Comparison of ENCODE assay signal across 9 cellular contexts in genomic region chr19:35846038-35846668, GRCh38. TPM values are rescaled to one million over a fixed set of nuclear protein-coding genes. Genes with fewer than 3 reads are reported as not detected.
A peak's percentile ranks its signal among the peaks of the same experiment; 100 is the strongest.
DNase-seq lines count a peak whose midpoint lies in the region; ATAC-seq and TF ChIP-seq lines count a peak whose summit lies in the region.
"Had no signal": no experiment of that assay in that cellular context is flagged by ENCODE, and none has a peak within 500 bp of the region (broad histone marks: within the 10 kb centered on the region; RNA-seq: fewer than 3 reads in every experiment).

No MANE protein-coding gene starts in this region.

- peak overlapping the region; percentile 60 for H3K4me2 ChIP-seq in mammary epithelial cell (ENCODE audit: insufficient read depth, low read depth, low read length)

- ATAC-seq in natural killer cell (peak in 2 of 3 donors; percentile 34 to 37), heart right ventricle (no peak)

- H3K4me3 ChIP-seq in mammary epithelial cell (replicated peaks in 1 of 3; ENCODE audit: insufficient read depth in 1 of 3, low read depth in 2 of 3, low read length in 3 of 3) (no peak overlapping the region), heart right ventricle (peak overlapping the region in 5 of 10 donors; percentile 13 to 39 (median 22))

- H3K27ac Mint-ChIP-seq in natural killer cell = no peak overlapping the region
- no peak overlapping the region for H3K27ac Mint-ChIP-seq in activated T-helper 2 cell treated with anti-CD3 and anti-CD28 coated beads, Interferon-gamma antibody, Interleukin-2, Interleukin-4, amounts not matched to agents 10 μg/mL and 5 μg/mL and 100 μg/mL, durations not matched to agents 14 hours and 24 hours and 36 hours

- no TSS peak for BruUV-seq in mammary epithelial cell (replicated peaks; lab: Mats Ljungman, UMichigan)

- peak in 1 of 2 donors; percentile 11 for TF ChIP-seq CTCF in mammary epithelial cell (conservative IDR thresholded peaks at IDR 0.05 in 1 of 2, IDR thresholded peaks at IDR 0.05 in 1 of 2; ENCODE audit: extremely low read depth in 1 of 2, insufficient read depth in 1 of 2, low read depth in 1 of 2, low read length in 2 of 2)
- TF ChIP-seq CTCF in natural killer cell (IDR thresholded peaks at IDR 0.05) = no peak
- no peak for TF ChIP-seq CTCF in heart right ventricle (IDR thresholded peaks at IDR 0.05)

- intact Hi-C loops in mammary epithelial cell (cut with micrococcal nuclease) (no loop called here), natural killer cell (cut with micrococcal nuclease) (no loop called here), heart right ventricle (cut with DNase I) (no loop called here)
- intact Hi-C loops in activated T-helper 2 cell treated with anti-CD3 and anti-CD28 coated beads, Interferon-gamma antibody, Interleukin-2, Interleukin-4, amounts not matched to agents 10 μg/mL and 5 μg/mL and 100 μg/mL, durations not matched to agents 14 hours and 24 hours and 36 hours (cut with micrococcal nuclease) = no loop called here

- H3K9ac ChIP-seq in mammary epithelial cell (ENCODE audit: insufficient read depth, low read length) = no peak overlapping the region

- peaks cover 13% of the 10 kb centered on the region for H3K36me3 Mint-ChIP-seq in natural killer cell
- no peaks in the 10 kb centered on the region for H3K36me3 Mint-ChIP-seq in activated T-helper 2 cell treated with anti-CD3 and anti-CD28 coated beads, Interferon-gamma antibody, Interleukin-2, Interleukin-4, amounts not matched to agents 10 μg/mL and 5 μg/mL and 100 μg/mL, durations not matched to agents 14 hours and 24 hours and 36 hours (ENCODE audit: low read depth)

- no peaks in the 10 kb centered on the region for H3K36me3 ChIP-seq in mammary epithelial cell (ENCODE audit: insufficient read depth, low read length)
- H3K36me3 ChIP-seq in heart right ventricle = no peaks in the 10 kb centered on the region

- H3K9me3 Mint-ChIP-seq in natural killer cell = peaks cover 0 to 6% of the 10 kb centered on the region in 2 donors
- no peaks in the 10 kb centered on the region for H3K9me3 Mint-ChIP-seq in activated T-helper 2 cell treated with anti-CD3 and anti-CD28 coated beads, Interferon-gamma antibody, Interleukin-2, Interleukin-4, amounts not matched to agents 10 μg/mL and 5 μg/mL and 100 μg/mL, durations not matched to agents 14 hours and 24 hours and 36 hours

- dilution Hi-C loops in mammary epithelial cell (cut with HindIII; ENCODE audit: low sequenced_read_pairs) = no loop called here

- H2AFZ ChIP-seq in mammary epithelial cell (ENCODE audit: low read depth, low read length) = peak overlapping the region; percentile 31

- H3K27ac ChIP-seq in mammary epithelial cell (ENCODE audit: insufficient read depth, low read depth, low read length) (no peak overlapping the region), heart right ventricle (no peak overlapping the region)

- CTCF ChIA-PET in mammary epithelial cell (lab: Charles Lee; ENCODE audit: low non-redundant PET) = no interaction called here

- peaks cover 18 to 19% of the 10 kb centered on the region in 2 donors for H3K4me1 Mint-ChIP-seq in natural killer cell
- peaks cover 7% of the 10 kb centered on the region for H3K4me1 Mint-ChIP-seq in activated T-helper 2 cell treated with anti-CD3 and anti-CD28 coated beads, Interferon-gamma antibody, Interleukin-2, Interleukin-4, amounts not matched to agents 10 μg/mL and 5 μg/mL and 100 μg/mL, durations not matched to agents 14 hours and 24 hours and 36 hours (ENCODE audit: low read depth)

- H3K4me1 ChIP-seq in mammary epithelial cell (ENCODE audit: insufficient read depth, low read length) (peaks cover 11% of the 10 kb centered on the region), heart right ventricle (peaks cover 6 to 23% (median 12%) of the 10 kb centered on the region in 9 donors)

- in situ Hi-C loops in mammary epithelial cell (cut with MboI; ENCODE audit: low sequenced_read_pairs in 2 of 2) = no loop called here

- peak overlapping the region; percentile 56 for H3K4me3 Mint-ChIP-seq in natural killer cell
- H3K4me3 Mint-ChIP-seq in activated T-helper 2 cell treated with anti-CD3 and anti-CD28 coated beads, Interferon-gamma antibody, Interleukin-2, Interleukin-4, amounts not matched to agents 10 μg/mL and 5 μg/mL and 100 μg/mL, durations not matched to agents 14 hours and 24 hours and 36 hours (ENCODE audit: low read depth) = no peak overlapping the region

- H3K9me3 ChIP-seq in mammary epithelial cell (replicated peaks; ENCODE audit: insufficient read depth, low read length) (no peaks in the 10 kb centered on the region), heart right ventricle (no peaks in the 10 kb centered on the region)

- DNase-seq in ELF-1 (ENCODE audit: low read depth, low spot score) = peak; percentile 30
- DNase-seq in NCI-H2171 (lab: John Stamatoyannopoulos, UW) = peak; percentile 24
- DNase-seq in mammary epithelial cell = no peak
- no peak for DNase-seq in natural killer cell
- DNase-seq in activated T-helper 2 cell treated with anti-CD3 and anti-CD28 coated beads, Interferon-gamma antibody, Interleukin-2, Interleukin-4, amounts not matched to agents 10 μg/mL and 5 μg/mL and 100 μg/mL, durations not matched to agents 14 hours and 24 hours and 36 hours (ENCODE audit: low spot score) = no peak
- DNase-seq in OCI-M2 (lab: John Stamatoyannopoulos, UW; ENCODE audit: unreplicated experiment) = no peak
- DNase-seq in dermis blood vessel endothelial cell = no peak
- no peak for DNase-seq in heart right ventricle
- DNase-seq: effector CD4-positive, alpha-beta T cell had no signal

- H3K27me3 ChIP-seq in mammary epithelial cell (ENCODE audit: insufficient read depth, low read length) (peaks cover 3% of the 10 kb centered on the region), heart right ventricle (peaks cover 26 to 97% (median 93%) of the 10 kb centered on the region in 7 donors)

- no peaks in the 10 kb centered on the region for H3K79me2 ChIP-seq in mammary epithelial cell (ENCODE audit: insufficient read depth, low read length)

- no peaks in the 10 kb centered on the region for H4K20me1 ChIP-seq in mammary epithelial cell (ENCODE audit: insufficient read depth, low read length)

- WGBS in mammary epithelial cell (ENCODE audit: low coverage, missing lambda C conversion rate) = 6% methylated on average over 9 of the region's 26 CpGs
- WGBS in heart right ventricle, 2 donors = 2 to 3% methylated on average over 26 of the region's 26 CpGs

- peaks cover 37 to 56% of the 10 kb centered on the region in 2 donors for H3K27me3 Mint-ChIP-seq in natural killer cell (ENCODE audit: low read depth in 2 of 2)
- peaks cover 45% of the 10 kb centered on the region for H3K27me3 Mint-ChIP-seq in activated T-helper 2 cell treated with anti-CD3 and anti-CD28 coated beads, Interferon-gamma antibody, Interleukin-2, Interleukin-4, amounts not matched to agents 10 μg/mL and 5 μg/mL and 100 μg/mL, durations not matched to agents 14 hours and 24 hours and 36 hours (ENCODE audit: low read depth)

RNA-seq across cellular contexts. Expression of gene NPHS1, which starts 6.2 kb away (rescaled TPM):
- total RNA-seq in mammary epithelial cell = not detected
- not detected for polyA plus RNA-seq in mammary epithelial cell
- polyA minus RNA-seq in mammary epithelial cell = not detected
- total RNA-seq in natural killer cell = under 1 TPM in 1 of 3 donors, not detected in 2; 0.93 TPM
- 0.05 TPM in 1 of 2 replicates, not detected in the other for total RNA-seq in activated T-helper 2 cell treated with anti-CD3 and anti-CD28 coated beads, Interferon-gamma antibody, Interleukin-2, Interleukin-4, amounts not matched to agents 10 μg/mL and 5 μg/mL and 100 μg/mL, durations not matched to agents 14 hours and 24 hours and 36 hours
- total RNA-seq in dermis blood vessel endothelial cell = not detected in 2 replicates
- under 1 TPM in 2 of 10 donors, not detected in 8; 0.07 to 0.12 TPM for total RNA-seq in heart right ventricle
- polyA plus RNA-seq in heart right ventricle = not detected

RNA-seq across cellular contexts. Expression of gene KIRREL2, which starts 10.6 kb away (rescaled TPM):
- total RNA-seq in mammary epithelial cell = not detected
- polyA plus RNA-seq in mammary epithelial cell = 0.02 TPM
- not detected for polyA minus RNA-seq in mammary epithelial cell
- total RNA-seq in natural killer cell = under 1 TPM in 1 of 3 donors, not detected in 2; 0.27 TPM
- total RNA-seq in activated T-helper 2 cell treated with anti-CD3 and anti-CD28 coated beads, Interferon-gamma antibody, Interleukin-2, Interleukin-4, amounts not matched to agents 10 μg/mL and 5 μg/mL and 100 μg/mL, durations not matched to agents 14 hours and 24 hours and 36 hours = 0.18 and 0.39 TPM in 2 replicates
- total RNA-seq in dermis blood vessel endothelial cell = not detected in 2 replicates
- under 1 TPM in 2 of 10 donors, not detected in 8; 0.12 to 0.35 TPM for total RNA-seq in heart right ventricle
- polyA plus RNA-seq in heart right ventricle = not detected

RNA-seq across cellular contexts. Expression of gene APLP1, which starts 22.2 kb away (rescaled TPM):
- total RNA-seq in mammary epithelial cell (1 to 10 TPM; 4.8 to 9.5 TPM), natural killer cell (not detected), dermis blood vessel endothelial cell (1.9 and 2.5 TPM in 2 replicates), heart right ventricle (10 to 100 TPM; 13.6 to 63.5 (median 26.0) TPM)
- polyA plus RNA-seq in mammary epithelial cell (4.4 TPM), heart right ventricle (10 to 100 TPM in 1 of 2 donors, 1 to 10 TPM in 1; 2.7 to 24.2 TPM)
- polyA minus RNA-seq in mammary epithelial cell = not detected
- total RNA-seq in activated T-helper 2 cell treated with anti-CD3 and anti-CD28 coated beads, Interferon-gamma antibody, Interleukin-2, Interleukin-4, amounts not matched to agents 10 μg/mL and 5 μg/mL and 100 μg/mL, durations not matched to agents 14 hours and 24 hours and 36 hours = 1.2 and 1.4 TPM in 2 replicates

RNA-seq across cellular contexts. Expression of gene PRODH2, which starts 33.5 kb away (rescaled TPM):
- total RNA-seq in mammary epithelial cell (not detected), natural killer cell (not detected), dermis blood vessel endothelial cell (not detected in 2 replicates), heart right ventricle (not detected)
- polyA plus RNA-seq in mammary epithelial cell (not detected), heart right ventricle (not detected)
- polyA minus RNA-seq in mammary epithelial cell = not detected
- not detected in 2 replicates for total RNA-seq in activated T-helper 2 cell treated with anti-CD3 and anti-CD28 coated beads, Interferon-gamma antibody, Interleukin-2, Interleukin-4, amounts not matched to agents 10 μg/mL and 5 μg/mL and 100 μg/mL, durations not matched to agents 14 hours and 24 hours and 36 hours

RNA-seq across cellular contexts. Expression of gene NFKBID, which starts 54.2 kb away (rescaled TPM):
- total RNA-seq in mammary epithelial cell = 10 to 100 TPM; 10.4 to 11.5 TPM
- polyA plus RNA-seq in mammary epithelial cell = 4.5 TPM
- 15.6 TPM for polyA minus RNA-seq in mammary epithelial cell
- 100 to 1,000 TPM in 2 of 3 donors, 10 to 100 TPM in 1; 90.1 to 220 (median 101) TPM for total RNA-seq in natural killer cell
- 109 and 117 TPM in 2 replicates for total RNA-seq in activated T-helper 2 cell treated with anti-CD3 and anti-CD28 coated beads, Interferon-gamma antibody, Interleukin-2, Interleukin-4, amounts not matched to agents 10 μg/mL and 5 μg/mL and 100 μg/mL, durations not matched to agents 14 hours and 24 hours and 36 hours
- total RNA-seq in dermis blood vessel endothelial cell = 2.7 and 3.2 TPM in 2 replicates
- 1 to 10 TPM in 9 of 10 donors, under 1 TPM in 1; 0.66 to 7.8 (median 3.7) TPM for total RNA-seq in heart right ventricle
- polyA plus RNA-seq in heart right ventricle = 1 to 10 TPM; 2.3 to 4.8 TPM

Comparison
In these comparisons a context has a peak if more than half of its experiments do, and no peak if none do; other contexts are left out.
1. DNase-seq: peak in ELF-1 (single experiment) and NCI-H2171 (single experiment); none in mammary epithelial cell (single experiment), natural killer cell (single experiment), activated T-helper 2 cell treated with anti-CD3 and anti-CD28 coated beads, Interferon-gamma antibody, Interleukin-2, Interleukin-4, amounts not matched to agents 10 μg/mL and 5 μg/mL and 100 μg/mL, durations not matched to agents 14 hours and 24 hours and 36 hours (single experiment), OCI-M2 (single experiment), dermis blood vessel endothelial cell (single experiment) and heart right ventricle (0 of 2).
2. ATAC-seq: peak in natural killer cell (2 of 3); none in heart right ventricle (0 of 8).